In the genomic region with DNA sequence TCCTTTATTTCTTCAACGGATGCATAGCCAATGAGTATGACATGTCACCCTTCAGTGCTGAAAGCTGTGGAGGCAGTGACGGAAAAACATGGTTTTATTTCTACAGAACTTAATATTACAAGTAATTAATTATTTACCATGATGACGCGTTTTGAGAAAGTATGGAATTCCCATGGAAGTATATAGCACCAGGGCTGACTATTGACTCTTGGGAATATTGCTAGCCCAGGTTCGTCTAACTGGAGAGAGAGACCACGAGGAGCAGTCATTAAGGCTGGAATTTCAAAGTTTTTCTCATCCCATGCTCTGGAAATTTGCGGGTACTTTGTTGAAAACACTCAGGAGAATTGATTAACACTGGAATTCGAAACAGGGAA, we compare ENCODE assay signal across 9 cellular contexts.
DNase-seq lines count a peak whose midpoint lies in the region; ATAC-seq and TF ChIP-seq lines count a peak whose summit lies in the region.
"Had no signal": no experiment of that assay in that cellular context is flagged by ENCODE, and none has a peak within 500 bp of the region (broad histone marks: within the 10 kb centered on the region; RNA-seq: fewer than 3 reads in every experiment).

No MANE protein-coding gene starts in this region.

- H3K27me3 Mint-ChIP-seq in activated CD4-positive, alpha-beta T cell treated with anti-CD3 and anti-CD28 coated beads, Interleukin-2, amount 10 ng/mL, durations not matched to agents 24 days and 14 days, result peaks cover 57% of the 10 kb centered on the region
- peaks cover 55% of the 10 kb centered on the region for H3K27me3 Mint-ChIP-seq in osteocyte (ENCODE audit: unreplicated experiment)

- no peaks in the 10 kb centered on the region for H3K36me3 ChIP-seq in OCI-LY3 (replicated peaks; ENCODE audit: low read depth, low read length)

- intact Hi-C loops in activated CD4-positive, alpha-beta T cell treated with anti-CD3 and anti-CD28 coated beads, Interleukin-2, amount 10 ng/mL, durations not matched to agents 24 days and 14 days (cut with micrococcal nuclease), result no loop called here
- intact Hi-C loops in dorsolateral prefrontal cortex (cut with DNase I), result no loop called here

- H3K79me2 ChIP-seq in OCI-LY3 (ENCODE audit: low read length), result no peaks in the 10 kb centered on the region

- H3K9ac ChIP-seq in OCI-LY3 (ENCODE audit: low read length), result peak overlapping the region; percentile 72

- no peaks in the 10 kb centered on the region for H4K20me1 ChIP-seq in OCI-LY3 (ENCODE audit: insufficient read depth, low read length)

- H3K4me3 Mint-ChIP-seq in activated CD4-positive, alpha-beta T cell treated with anti-CD3 and anti-CD28 coated beads, Interleukin-2, amount 10 ng/mL, durations not matched to agents 24 days and 14 days, result peak overlapping the region; percentile 82
- H3K4me3 Mint-ChIP-seq in osteocyte (ENCODE audit: unreplicated experiment), result peak overlapping the region; percentile 74

- peaks cover 8% of the 10 kb centered on the region for H3K9me3 Mint-ChIP-seq in activated CD4-positive, alpha-beta T cell treated with anti-CD3 and anti-CD28 coated beads, Interleukin-2, amount 10 ng/mL, durations not matched to agents 24 days and 14 days
- H3K9me3 Mint-ChIP-seq in osteocyte (ENCODE audit: unreplicated experiment), result no peaks in the 10 kb centered on the region

- no peaks in the 10 kb centered on the region for H3K9me3 ChIP-seq in OCI-LY3 (ENCODE audit: insufficient read depth, low read length)

- peaks cover 3% of the 10 kb centered on the region for H3K36me3 Mint-ChIP-seq in activated CD4-positive, alpha-beta T cell treated with anti-CD3 and anti-CD28 coated beads, Interleukin-2, amount 10 ng/mL, durations not matched to agents 24 days and 14 days (ENCODE audit: low read depth)
- H3K36me3 Mint-ChIP-seq in osteocyte (ENCODE audit: unreplicated experiment), result no peaks in the 10 kb centered on the region

- H3K27ac ChIP-seq in OCI-LY3 (ENCODE audit: low read length) (no peak overlapping the region), dorsolateral prefrontal cortex (no peak overlapping the region)

- no peaks in the 10 kb centered on the region for H3K4me1 ChIP-seq in OCI-LY3 (ENCODE audit: low read length)

- H3K4me3 ChIP-seq in OCI-LY3 (ENCODE audit: low read length) (peak overlapping the region; percentile 87), dorsolateral prefrontal cortex (peak overlapping the region in 44 of 59 donors; percentile 6 to 60 (median 38))

- H3K4me1 Mint-ChIP-seq in activated CD4-positive, alpha-beta T cell treated with anti-CD3 and anti-CD28 coated beads, Interleukin-2, amount 10 ng/mL, durations not matched to agents 24 days and 14 days, result peaks cover 10% of the 10 kb centered on the region
- peaks cover 19% of the 10 kb centered on the region for H3K4me1 Mint-ChIP-seq in osteocyte (ENCODE audit: unreplicated experiment)

- TF ChIP-seq CTCF in OCI-LY3 (IDR thresholded peaks at IDR 0.05; ENCODE audit: low read depth, low read length), result no peak
- TF ChIP-seq CTCF in dorsolateral prefrontal cortex (IDR thresholded peaks at IDR 0.05 in 54 of 56, conservative IDR thresholded peaks at IDR 0.05 in 2 of 56; ENCODE audit: low read depth in 1 of 56, partially characterized antibody in 56 of 56), result no peak
- TF ChIP-seq CTCF in osteocyte (IDR thresholded peaks at IDR 0.05), result no peak

- no peak for ATAC-seq in GM21529 (IDR thresholded peaks at IDR 0.05; ENCODE audit: unreplicated experiment)

- H3K27me3 ChIP-seq in OCI-LY3 (ENCODE audit: low read depth, low read length) (no peaks in the 10 kb centered on the region), dorsolateral prefrontal cortex (peaks cover 0 to 84% (median 49%) of the 10 kb centered on the region in 45 donors)

- H3K27ac Mint-ChIP-seq in activated CD4-positive, alpha-beta T cell treated with anti-CD3 and anti-CD28 coated beads, Interleukin-2, amount 10 ng/mL, durations not matched to agents 24 days and 14 days, result no peak overlapping the region
- H3K27ac Mint-ChIP-seq in osteocyte (ENCODE audit: unreplicated experiment), result no peak overlapping the region

- H2AFZ ChIP-seq in OCI-LY3 (ENCODE audit: low read depth, low read length), result peak overlapping the region; percentile 85

- DNase-seq in activated CD4-positive, alpha-beta T cell treated with anti-CD3 and anti-CD28 coated beads, Interleukin-2, amount 10 ng/mL, durations not matched to agents 24 days and 14 days, result no peak
- DNase-seq in activated CD4-positive, alpha-beta T cell treated with anti-CD3 and anti-CD28 coated beads, Interleukin-2, amount 50 U/mL, for 1 hour, result no peak
- DNase-seq in dorsolateral prefrontal cortex, result no peak
- no peak for DNase-seq in osteocyte (ENCODE audit: extremely low spot score, unreplicated experiment)
- no peak for DNase-seq in H4 (ENCODE audit: low spot score)
- no peak for DNase-seq in GM19238 (ENCODE audit: insufficient read length, low spot score)
- DNase-seq: effector memory CD4-positive, alpha-beta T cell had no signal

- peak overlapping the region; percentile 81 for H3K4me2 ChIP-seq in OCI-LY3 (ENCODE audit: low read length)
